In the genomic region with DNA sequence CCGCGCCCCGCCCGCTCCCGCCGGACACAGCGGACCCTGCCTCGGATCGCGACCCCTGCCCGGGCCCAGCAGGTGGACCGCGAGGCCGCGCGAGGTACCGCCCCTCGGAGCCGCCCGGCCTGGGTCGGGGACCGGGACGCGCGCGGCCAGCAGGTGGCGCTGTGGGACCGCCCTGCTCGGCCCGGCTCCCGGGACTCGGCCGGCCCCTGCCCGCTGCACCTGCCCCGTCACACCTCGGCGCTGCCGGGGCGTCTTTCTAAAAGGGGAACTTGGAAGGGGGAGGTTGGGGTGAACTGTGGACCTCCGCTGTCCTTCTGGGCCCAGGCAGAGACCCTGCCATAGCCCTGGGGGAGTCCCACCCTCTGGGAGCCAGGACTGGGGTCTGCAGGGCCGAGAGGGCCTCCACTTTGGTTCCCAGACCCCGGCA, we compare ENCODE assay signal across 8 cellular contexts. TPM values are rescaled to one million over a fixed set of nuclear protein-coding genes. Genes with fewer than 3 reads are reported as not detected.
A peak's percentile ranks its signal among the peaks of the same experiment; 100 is the strongest.
DNase-seq lines count a peak whose midpoint lies in the region; ATAC-seq lines count a peak whose summit lies in the region.

No MANE protein-coding gene starts in this region.

- H2AK5ac ChIP-seq in mesendoderm (ENCODE audit: low read length): no peak overlapping the region

- H3K27me3 ChIP-seq in mesendoderm (ENCODE audit: insufficient read depth, low read length, poor library complexity): no peaks in the 10 kb centered on the region

- H2BK5ac ChIP-seq in mesendoderm (ENCODE audit: low read length): no peak overlapping the region

- no peak overlapping the region for H3K4me3 Mint-ChIP-seq in activated naive CD8-positive, alpha-beta T cell treated with anti-CD3 and anti-CD28 coated beads for 36 hours

- peaks cover 38% of the 10 kb centered on the region for H3K4me1 Mint-ChIP-seq in activated naive CD8-positive, alpha-beta T cell treated with anti-CD3 and anti-CD28 coated beads for 36 hours

- no peak overlapping the region for H3K4ac ChIP-seq in mesendoderm (ENCODE audit: low read depth, low read length)

- no peak overlapping the region for H3K4me3 ChIP-seq in mesendoderm (ENCODE audit: low read length)

- no CpG with 5 or more reads among the region's 42 CpGs for WGBS in mesendoderm (ENCODE audit: extremely low coverage, insufficient coverage, low lambda C conversion rate)

- H4K8ac ChIP-seq in mesendoderm (ENCODE audit: low read depth, low read length): no peak overlapping the region

- H3K56ac ChIP-seq in mesendoderm (ENCODE audit: low read length): no peak overlapping the region

- no peak overlapping the region for H2BK120ac ChIP-seq in mesendoderm (ENCODE audit: low read depth, low read length)

- H3K27ac Mint-ChIP-seq in activated naive CD8-positive, alpha-beta T cell treated with anti-CD3 and anti-CD28 coated beads for 36 hours: no peak overlapping the region

- no peaks in the 10 kb centered on the region for H3K79me1 ChIP-seq in mesendoderm (ENCODE audit: low read length)

- no peak overlapping the region for H3K4me2 ChIP-seq in mesendoderm (ENCODE audit: low read length)

- H3K79me2 ChIP-seq in mesendoderm (ENCODE audit: control insufficient read depth, insufficient read depth, low read length): no peaks in the 10 kb centered on the region

- no peaks in the 10 kb centered on the region for H3K9me3 Mint-ChIP-seq in activated naive CD8-positive, alpha-beta T cell treated with anti-CD3 and anti-CD28 coated beads for 36 hours

- H3K36me3 ChIP-seq in mesendoderm (ENCODE audit: control insufficient read depth, insufficient read depth, low read length): no peaks in the 10 kb centered on the region

- H2BK15ac ChIP-seq in mesendoderm (replicated peaks; ENCODE audit: low read depth): no peak overlapping the region

- peak; percentile 21 for DNase-seq in DMS114 treated with DMSO at 0.1 percent for 48 hours (lab: John Stamatoyannopoulos, UW; ENCODE audit: unreplicated experiment)
- DNase-seq in SKM-1 treated with dmso at 0.1 percent for 144 hours (lab: John Stamatoyannopoulos, UW; ENCODE audit: unreplicated experiment): peak; percentile 15
- peak; percentile 88 for DNase-seq in activated naive CD8-positive, alpha-beta T cell treated with anti-CD3 and anti-CD28 coated beads for 36 hours
- DNase-seq in hepatic stellate cell (ENCODE audit: low spot score): peak; percentile 82
- DNase-seq in stimulated activated CD4-positive, alpha-beta T cell treated with anti-CD3 and anti-CD28 coated beads, Interleukin-1b, Interleukin-23, amount 100 ng/mL, for 4 hours (ENCODE audit: low read depth in 2 of 2): peak; percentile 82 to 87
- DNase-seq in mesendoderm: no peak

- H3K27me3 Mint-ChIP-seq in activated naive CD8-positive, alpha-beta T cell treated with anti-CD3 and anti-CD28 coated beads for 36 hours: no peaks in the 10 kb centered on the region

- no peak overlapping the region for H3K18ac ChIP-seq in mesendoderm (ENCODE audit: low read length)

- H3K36me3 Mint-ChIP-seq in activated naive CD8-positive, alpha-beta T cell treated with anti-CD3 and anti-CD28 coated beads for 36 hours: peaks cover 15% of the 10 kb centered on the region

- no peak overlapping the region for H3K23ac ChIP-seq in mesendoderm (ENCODE audit: low read length)

- H4K5ac ChIP-seq in mesendoderm (ENCODE audit: low read length): no peak overlapping the region

- H3K4me1 ChIP-seq in mesendoderm (ENCODE audit: control insufficient read depth, low read depth, low read length): no peaks in the 10 kb centered on the region

- ATAC-seq in HG02678 (IDR thresholded peaks at IDR 0.05; ENCODE audit: unreplicated experiment) (peak; percentile 56), HG02970 (IDR thresholded peaks at IDR 0.05; ENCODE audit: low FRiP score, unreplicated experiment) (no peak)

- no peak overlapping the region for H3K9ac ChIP-seq in mesendoderm (ENCODE audit: low read length)

- no peak overlapping the region for H3K27ac ChIP-seq in mesendoderm (ENCODE audit: low read depth, low read length)

RNA-seq across cellular contexts. Expression of gene CRELD2, which starts 11.1 kb away (rescaled TPM):
- total RNA-seq in activated naive CD8-positive, alpha-beta T cell treated with anti-CD3 and anti-CD28 coated beads for 36 hours: 10 to 100 TPM; 32.6 to 34.8 TPM
- polyA plus RNA-seq in mesendoderm (2013, experiment 1 of 2): 18.7 TPM
- polyA plus RNA-seq in mesendoderm (2013, experiment 2 of 2): 18.4 TPM

RNA-seq across cellular contexts. Expression of gene ALG12, which starts 11.3 kb away (rescaled TPM):
- total RNA-seq in activated naive CD8-positive, alpha-beta T cell treated with anti-CD3 and anti-CD28 coated beads for 36 hours: 10 to 100 TPM; 14.5 to 15.2 TPM
- 11.0 TPM for polyA plus RNA-seq in mesendoderm (2013, experiment 1 of 2)
- polyA plus RNA-seq in mesendoderm (2013, experiment 2 of 2): 11.4 TPM

RNA-seq across cellular contexts. Expression of gene PIM3, which starts 31.0 kb away (rescaled TPM):
- total RNA-seq in activated naive CD8-positive, alpha-beta T cell treated with anti-CD3 and anti-CD28 coated beads for 36 hours: 100 to 1,000 TPM; 134 to 137 TPM
- polyA plus RNA-seq in mesendoderm (2013, experiment 1 of 2): 14.0 TPM
- polyA plus RNA-seq in mesendoderm (2013, experiment 2 of 2): 14.1 TPM
